In the genomic region with DNA sequence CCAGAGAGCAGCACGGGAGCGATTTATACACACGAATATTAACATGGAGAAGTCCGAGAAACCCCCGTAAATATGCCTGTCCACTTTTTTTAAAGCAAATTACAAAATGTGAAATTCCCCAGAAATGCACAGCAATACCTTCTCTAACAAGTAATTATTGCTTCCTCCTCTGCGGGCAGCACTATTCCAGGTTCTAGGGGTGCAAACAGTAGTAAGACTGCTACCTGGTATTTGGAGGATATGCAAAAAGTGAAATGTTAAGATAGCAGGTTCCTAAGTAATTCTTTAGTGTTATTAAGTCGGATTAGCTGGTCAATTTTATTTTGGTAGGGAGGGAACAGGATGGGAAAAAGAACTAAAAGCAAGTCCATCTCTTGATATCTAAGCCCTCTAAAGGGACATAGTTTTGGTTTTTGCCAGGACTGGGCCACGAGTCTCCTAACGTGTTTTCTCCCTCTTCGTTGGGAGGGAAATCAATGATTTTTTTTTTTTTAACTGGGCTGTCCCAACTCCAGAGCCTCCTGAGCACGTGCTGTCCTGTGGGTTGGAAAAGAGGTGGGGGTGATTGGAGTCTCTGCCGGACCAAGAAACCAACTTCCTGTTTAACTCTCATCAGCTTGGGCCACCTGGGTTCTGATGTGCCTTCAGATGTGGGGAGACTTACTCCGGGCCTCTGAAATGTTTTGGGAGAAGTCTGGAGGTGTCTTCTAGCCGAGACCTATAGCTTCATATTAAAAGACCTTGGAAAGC, we compare ENCODE assay signal across 1 cellular context.
TF ChIP-seq lines count a peak whose summit lies in the region.

No MANE protein-coding gene starts in this region.

TF ChIP-seq in HepG2, 621 proteins besides CTCF, POLR2A, EP300 and RAD21 (continued from another document and continues in another):
- TF ChIP-seq CCDC6 (CRISPR knock-in tag; IDR thresholded peaks at IDR 0.05), result no peak
- TF ChIP-seq ZNF230 (CRISPR knock-in tag; IDR thresholded peaks at IDR 0.05), result no peak
- TF ChIP-seq SNAPC5 (CRISPR knock-in tag; IDR thresholded peaks at IDR 0.05; ENCODE audit: borderline replicate concordance), result 0 out of 2 replicates have a peak, but pooled peaks have one; percentile 62
- TF ChIP-seq FOXA3 (CRISPR knock-in tag; IDR thresholded peaks at IDR 0.05), result peak; percentile 53
- TF ChIP-seq BCLAF1 (IDR thresholded peaks at IDR 0.05), result no peak
- no peak; the same call in 1 of the 2 replicates for TF ChIP-seq RXRA (CRISPR knock-in tag; IDR thresholded peaks at IDR 0.05)
- TF ChIP-seq, protein P1, sequence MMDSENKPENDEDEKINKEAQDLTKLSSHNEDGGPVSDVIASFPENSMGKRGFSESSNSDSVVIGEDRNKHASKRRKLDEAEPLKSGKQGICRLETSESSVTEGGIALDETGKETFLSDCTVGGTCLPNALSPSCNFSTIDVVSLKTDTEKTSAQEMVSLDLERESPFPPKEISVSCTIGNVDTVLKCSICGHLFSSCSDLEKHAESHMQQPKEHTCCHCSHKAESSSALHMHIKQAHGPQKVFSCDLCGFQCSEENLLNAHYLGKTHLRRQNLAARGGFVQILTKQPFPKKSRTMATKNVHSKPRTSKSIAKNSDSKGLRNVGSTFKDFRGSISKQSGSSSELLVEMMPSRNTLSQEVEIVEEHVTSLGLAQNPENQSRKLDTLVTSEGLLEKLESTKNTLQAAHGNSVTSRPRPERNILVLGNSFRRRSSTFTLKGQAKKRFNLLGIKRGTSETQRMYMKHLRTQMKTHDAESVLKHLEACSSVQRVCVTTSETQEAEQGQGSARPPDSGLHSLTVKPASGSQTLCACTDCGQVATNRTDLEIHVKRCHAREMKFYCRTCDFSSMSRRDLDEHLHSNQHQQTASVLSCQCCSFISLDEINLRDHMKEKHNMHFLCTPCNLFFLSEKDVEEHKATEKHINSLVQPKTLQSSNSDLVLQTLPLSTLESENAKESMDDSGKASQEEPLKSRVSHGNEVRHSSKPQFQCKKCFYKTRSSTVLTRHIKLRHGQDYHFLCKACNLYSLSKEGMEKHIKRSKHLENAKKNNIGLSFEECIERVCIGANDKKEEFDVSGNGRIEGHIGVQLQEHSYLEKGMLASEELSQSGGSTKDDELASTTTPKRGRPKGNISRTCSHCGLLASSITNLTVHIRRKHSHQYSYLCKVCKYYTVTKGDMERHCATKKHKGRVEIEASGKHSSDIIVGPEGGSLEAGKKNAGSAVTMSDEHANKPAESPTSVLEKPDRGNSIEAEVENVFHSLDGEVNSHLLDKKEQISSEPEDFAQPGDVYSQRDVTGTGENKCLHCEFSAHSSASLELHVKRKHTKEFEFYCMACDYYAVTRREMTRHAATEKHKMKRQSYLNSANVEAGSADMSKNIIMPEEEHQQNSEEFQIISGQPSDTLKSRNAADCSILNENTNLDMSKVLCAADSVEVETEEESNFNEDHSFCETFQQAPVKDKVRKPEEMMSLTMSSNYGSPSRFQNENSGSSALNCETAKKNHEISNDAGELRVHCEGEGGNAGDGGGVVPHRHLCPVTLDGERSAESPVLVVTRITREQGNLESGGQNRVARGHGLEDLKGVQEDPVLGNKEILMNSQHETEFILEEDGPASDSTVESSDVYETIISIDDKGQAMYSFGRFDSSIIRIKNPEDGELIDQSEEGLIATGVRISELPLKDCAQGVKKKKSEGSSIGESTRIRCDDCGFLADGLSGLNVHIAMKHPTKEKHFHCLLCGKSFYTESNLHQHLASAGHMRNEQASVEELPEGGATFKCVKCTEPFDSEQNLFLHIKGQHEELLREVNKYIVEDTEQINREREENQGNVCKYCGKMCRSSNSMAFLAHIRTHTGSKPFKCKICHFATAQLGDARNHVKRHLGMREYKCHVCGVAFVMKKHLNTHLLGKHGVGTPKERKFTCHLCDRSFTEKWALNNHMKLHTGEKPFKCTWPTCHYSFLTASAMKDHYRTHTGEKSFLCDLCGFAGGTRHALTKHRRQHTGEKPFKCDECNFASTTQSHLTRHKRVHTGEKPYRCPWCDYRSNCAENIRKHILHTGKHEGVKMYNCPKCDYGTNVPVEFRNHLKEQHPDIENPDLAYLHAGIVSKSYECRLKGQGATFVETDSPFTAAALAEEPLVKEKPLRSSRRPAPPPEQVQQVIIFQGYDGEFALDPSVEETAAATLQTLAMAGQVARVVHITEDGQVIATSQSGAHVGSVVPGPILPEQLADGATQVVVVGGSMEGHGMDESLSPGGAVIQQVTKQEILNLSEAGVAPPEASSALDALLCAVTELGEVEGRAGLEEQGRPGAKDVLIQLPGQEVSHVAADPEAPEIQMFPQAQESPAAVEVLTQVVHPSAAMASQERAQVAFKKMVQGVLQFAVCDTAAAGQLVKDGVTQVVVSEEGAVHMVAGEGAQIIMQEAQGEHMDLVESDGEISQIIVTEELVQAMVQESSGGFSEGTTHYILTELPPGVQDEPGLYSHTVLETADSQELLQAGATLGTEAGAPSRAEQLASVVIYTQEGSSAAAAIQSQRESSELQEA (CRISPR knock-in tag; IDR thresholded peaks at IDR 0.05; ENCODE audit: not compliant biosample characterization), result no peak
- no peak for TF ChIP-seq SSRP1 (CRISPR knock-in tag; IDR thresholded peaks at IDR 0.05)
- 0 out of 2 replicates have a peak, but pooled peaks have one; percentile 47 for TF ChIP-seq KLF11 (CRISPR knock-in tag; IDR thresholded peaks at IDR 0.05)
- TF ChIP-seq ARNT2 (CRISPR knock-in tag; IDR thresholded peaks at IDR 0.05; ENCODE audit: low read depth), result peak; percentile 72
- no peak for TF ChIP-seq ZNF18 (CRISPR knock-in tag; IDR thresholded peaks at IDR 0.05; ENCODE audit: insufficient replicate concordance)
- no peak for TF ChIP-seq ZNF225 (CRISPR knock-in tag; IDR thresholded peaks at IDR 0.05)
- TF ChIP-seq, protein P2, sequence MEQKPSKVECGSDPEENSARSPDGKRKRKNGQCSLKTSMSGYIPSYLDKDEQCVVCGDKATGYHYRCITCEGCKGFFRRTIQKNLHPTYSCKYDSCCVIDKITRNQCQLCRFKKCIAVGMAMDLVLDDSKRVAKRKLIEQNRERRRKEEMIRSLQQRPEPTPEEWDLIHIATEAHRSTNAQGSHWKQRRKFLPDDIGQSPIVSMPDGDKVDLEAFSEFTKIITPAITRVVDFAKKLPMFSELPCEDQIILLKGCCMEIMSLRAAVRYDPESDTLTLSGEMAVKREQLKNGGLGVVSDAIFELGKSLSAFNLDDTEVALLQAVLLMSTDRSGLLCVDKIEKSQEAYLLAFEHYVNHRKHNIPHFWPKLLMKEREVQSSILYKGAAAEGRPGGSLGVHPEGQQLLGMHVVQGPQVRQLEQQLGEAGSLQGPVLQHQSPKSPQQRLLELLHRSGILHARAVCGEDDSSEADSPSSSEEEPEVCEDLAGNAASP (CRISPR knock-in tag; IDR thresholded peaks at IDR 0.05; ENCODE audit: borderline replicate concordance), result no peak
- TF ChIP-seq RNF2 (conservative IDR thresholded peaks at IDR 0.05; ENCODE audit: low read depth), result no peak
- TF ChIP-seq NFKB2 (CRISPR knock-in tag; IDR thresholded peaks at IDR 0.05; ENCODE audit: borderline replicate concordance), result no peak
- no peak for TF ChIP-seq MTERF4 (CRISPR knock-in tag; IDR thresholded peaks at IDR 0.05)
- TF ChIP-seq, protein P3, sequence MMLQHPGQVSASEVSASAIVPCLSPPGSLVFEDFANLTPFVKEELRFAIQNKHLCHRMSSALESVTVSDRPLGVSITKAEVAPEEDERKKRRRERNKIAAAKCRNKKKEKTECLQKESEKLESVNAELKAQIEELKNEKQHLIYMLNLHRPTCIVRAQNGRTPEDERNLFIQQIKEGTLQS (CRISPR knock-in tag; IDR thresholded peaks at IDR 0.05), result no peak
- TF ChIP-seq SOX13 (IDR thresholded peaks at IDR 0.05), result peak; percentile 60; the same call in 1 of the 2 replicates
- TF ChIP-seq SOX13 (CRISPR knock-in tag; conservative IDR thresholded peaks at IDR 0.05 in 1 of 2, IDR thresholded peaks at IDR 0.05 in 1 of 2), result peak in 1 of 2 experiments; percentile 60; a peak in 2 of 4 replicates
- no peak for TF ChIP-seq ZBTB7A (CRISPR knock-in tag; IDR thresholded peaks at IDR 0.05)
- no peak for TF ChIP-seq GATA4 (IDR thresholded peaks at IDR 0.05; ENCODE audit: borderline replicate concordance, low read depth)
- TF ChIP-seq ZNF530 (CRISPR knock-in tag; IDR thresholded peaks at IDR 0.05; ENCODE audit: low read depth), result no peak
- TF ChIP-seq PREB (CRISPR knock-in tag; IDR thresholded peaks at IDR 0.05), result no peak
- TF ChIP-seq ZNF431 (CRISPR knock-in tag; IDR thresholded peaks at IDR 0.05; ENCODE audit: borderline replicate concordance, low read depth), result no peak
- no peak for TF ChIP-seq ESRRA (CRISPR knock-in tag; IDR thresholded peaks at IDR 0.05; ENCODE audit: low read depth)
- no peak for TF ChIP-seq ZSCAN25 (CRISPR knock-in tag; IDR thresholded peaks at IDR 0.05)
- TF ChIP-seq SMYD3 (CRISPR knock-in tag; IDR thresholded peaks at IDR 0.05), result no peak
- TF ChIP-seq ZNF598 (CRISPR knock-in tag; IDR thresholded peaks at IDR 0.05; ENCODE audit: borderline replicate concordance), result no peak
- TF ChIP-seq, protein P4, sequence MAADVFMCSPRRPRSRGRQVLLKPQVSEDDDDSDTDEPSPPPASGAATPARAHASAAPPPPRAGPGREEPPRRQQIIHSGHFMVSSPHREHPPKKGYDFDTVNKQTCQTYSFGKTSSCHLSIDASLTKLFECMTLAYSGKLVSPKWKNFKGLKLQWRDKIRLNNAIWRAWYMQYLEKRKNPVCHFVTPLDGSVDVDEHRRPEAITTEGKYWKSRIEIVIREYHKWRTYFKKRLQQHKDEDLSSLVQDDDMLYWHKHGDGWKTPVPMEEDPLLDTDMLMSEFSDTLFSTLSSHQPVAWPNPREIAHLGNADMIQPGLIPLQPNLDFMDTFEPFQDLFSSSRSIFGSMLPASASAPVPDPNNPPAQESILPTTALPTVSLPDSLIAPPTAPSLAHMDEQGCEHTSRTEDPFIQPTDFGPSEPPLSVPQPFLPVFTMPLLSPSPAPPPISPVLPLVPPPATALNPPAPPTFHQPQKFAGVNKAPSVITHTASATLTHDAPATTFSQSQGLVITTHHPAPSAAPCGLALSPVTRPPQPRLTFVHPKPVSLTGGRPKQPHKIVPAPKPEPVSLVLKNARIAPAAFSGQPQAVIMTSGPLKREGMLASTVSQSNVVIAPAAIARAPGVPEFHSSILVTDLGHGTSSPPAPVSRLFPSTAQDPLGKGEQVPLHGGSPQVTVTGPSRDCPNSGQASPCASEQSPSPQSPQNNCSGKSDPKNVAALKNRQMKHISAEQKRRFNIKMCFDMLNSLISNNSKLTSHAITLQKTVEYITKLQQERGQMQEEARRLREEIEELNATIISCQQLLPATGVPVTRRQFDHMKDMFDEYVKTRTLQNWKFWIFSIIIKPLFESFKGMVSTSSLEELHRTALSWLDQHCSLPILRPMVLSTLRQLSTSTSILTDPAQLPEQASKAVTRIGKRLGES (CRISPR knock-in tag; IDR thresholded peaks at IDR 0.05; ENCODE audit: borderline replicate concordance), result peak; percentile 88
- peak; percentile 92 for TF ChIP-seq BHLHE40 (IDR thresholded peaks at IDR 0.05; ENCODE audit: low read length)
- no peak for TF ChIP-seq ATF5 (CRISPR knock-in tag; IDR thresholded peaks at IDR 0.05; ENCODE audit: low read depth)
- no peak for TF ChIP-seq JUND (CRISPR knock-in tag; IDR thresholded peaks at IDR 0.05)
